ENCODE assay signal across 32 cellular contexts in genomic region chr4:52006887-52007286, GRCh38. TPM values are rescaled to one million over a fixed set of nuclear protein-coding genes. Genes with fewer than 3 reads are reported as not detected.
"Had no signal": no experiment of that assay in that cellular context is flagged by ENCODE, and none has a peak within 500 bp of the region (broad histone marks: within the 10 kb centered on the region; RNA-seq: fewer than 3 reads in every experiment).

No MANE protein-coding gene starts in this region.

- DNase-seq: activated B cell treated with CpG ODN at 0.5 μM for 24 hours; activated CD4-positive, alpha-beta memory T cell treated with anti-CD3 and anti-CD28 coated beads for 36 hours; activated CD4-positive, alpha-beta T cell treated with anti-CD3 and anti-CD28 coated beads for 4 hours; activated CD4-positive, alpha-beta T cell treated with anti-CD3 and anti-CD28 coated beads, Interleukin-2, amount 10 ng/mL, durations not matched to agents 24 days and 14 days; activated CD4-positive, alpha-beta T cell treated with anti-CD3 and anti-CD28 coated beads, Interleukin-2, amount 50 U/mL, for 1 hour; activated CD4-positive, alpha-beta T cell treated with anti-CD3 and anti-CD28 coated beads, Interleukin-2, amount 50 U/mL, for 4 hours; activated CD4-positive, CD25-positive, alpha-beta regulatory T cell treated with anti-CD3 and anti-CD28 coated beads, Interleukin-2, amount 50 U/mL, for 72 hours; activated CD8-positive, alpha-beta memory T cell treated with anti-CD3 and anti-CD28 coated beads, Interleukin-2, amount 50 U/mL, for 4 hours; activated CD8-positive, alpha-beta T cell treated with anti-CD3 and anti-CD28 coated beads for 36 hours; activated effector memory CD4-positive, alpha-beta T cell treated with anti-CD3 and anti-CD28 coated beads, Interleukin-2, amount 50 U/mL, for 16 hours; activated gamma-delta T cell treated with Interleukin-2 at 50 U/mL for 16 hours; activated naive CD4-positive, alpha-beta T cell; activated naive CD4-positive, alpha-beta T cell treated with anti-CD3 and anti-CD28 coated beads for 36 hours; activated naive CD8-positive, alpha-beta T cell treated with anti-CD3 and anti-CD28 coated beads, Interleukin-2, amount 10 ng/mL, durations not matched to agents 7 days and 5 days; activated naive CD8-positive, alpha-beta T cell treated with anti-CD3 and anti-CD28 coated beads, Interleukin-2, amount 50 U/mL, for 24 hours; activated T-cell treated with anti-CD3 and anti-CD28 coated beads for 4 hours; activated T-cell treated with anti-CD3 and anti-CD28 coated beads, Interleukin-2, amount 50 U/mL, for 1 hour; activated T-cell treated with anti-CD3 and anti-CD28 coated beads, Interleukin-2, amount 50 U/mL, for 4 hours; activated T-cell treated with anti-CD3 and anti-CD28 coated beads, Interleukin-2, amount 50 U/mL, for 72 hours; amygdala; anterior cingulate cortex; caudate nucleus; cerebellar nuclear complex; T-helper 1 cell; T-helper 2 cell; T-helper 9 cell had no signal

- H3K4me3 ChIP-seq: ascending aorta, cardiac muscle cell had no signal

- H3K36me3 ChIP-seq: cardiac muscle cell had no signal

- H3K4me1 ChIP-seq: ascending aorta had no signal

- FAIRE-seq: bronchial epithelial cell, TTC549 had no signal

- H3K27me3 ChIP-seq: ascending aorta, cardiac muscle cell had no signal

- H3K27ac ChIP-seq: ascending aorta, cardiac muscle cell, VCaP had no signal

- ATAC-seq: activated CD8-positive, alpha-beta T cell treated with anti-CD3 and anti-CD28 coated beads for 36 hours; activated naive CD8-positive, alpha-beta T cell treated with anti-CD3 and anti-CD28 coated beads, Interleukin-2, amount 50 U/mL, for 24 hours; activated T-cell treated with anti-CD3 and anti-CD28 coated beads, Interleukin-2, amount 50 U/mL, for 4 hours; activated T-cell treated with anti-CD3 and anti-CD28 coated beads, Interleukin-2, amount 50 U/mL, for 72 hours; activated T-helper 17 cell treated with anti-CD3 and anti-CD28 coated beads, Interleukin-2, amount 50 U/mL, for 72 hours had no signal

- H3K9me3 ChIP-seq: ascending aorta had no signal

RNA-seq across cellular contexts. Expression of gene LRRC66, which starts 13.3 kb away (rescaled TPM):
- total RNA-seq: activated naive CD4-positive, alpha-beta T cell treated with anti-CD3 and anti-CD28 coated beads for 36 hours; activated T-cell treated with anti-CD3 and anti-CD28 coated beads, Interleukin-2, amount 50 U/mL, for 4 hours had no signal

RNA-seq across cellular contexts. Expression of gene SPATA18, which starts 44.2 kb away (rescaled TPM):
- total RNA-seq: activated CD4-positive, alpha-beta memory T cell treated with anti-CD3 and anti-CD28 coated beads for 36 hours had no signal
